In the genomic region with DNA sequence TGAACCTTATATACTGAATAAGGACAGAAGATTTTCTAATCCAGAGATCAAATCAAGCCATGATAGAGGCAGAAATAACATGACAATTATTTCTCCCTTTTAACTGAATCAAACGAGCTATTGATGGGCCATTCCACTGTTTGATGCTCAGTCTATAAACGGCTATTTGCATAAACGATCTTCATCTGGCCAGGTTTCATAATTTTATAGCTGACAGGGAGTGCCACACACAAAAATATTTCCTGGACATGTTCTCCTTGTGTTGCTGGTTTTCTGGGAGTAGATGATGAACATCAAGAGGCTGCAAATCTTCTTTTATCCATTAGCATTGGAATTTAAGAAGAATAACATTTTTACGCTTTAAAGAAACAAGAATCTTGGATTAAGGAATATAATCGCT, we compare ENCODE assay signal across 9 cellular contexts.
"Had no signal": no experiment of that assay in that cellular context is flagged by ENCODE, and none has a peak within 500 bp of the region (broad histone marks: within the 10 kb centered on the region; RNA-seq: fewer than 3 reads in every experiment).

No MANE protein-coding gene starts in this region.

- H3K4me1 ChIP-seq: HAP-1 had no signal

- ATAC-seq: HCT116, HepG2 had no signal

- H3K9me3 ChIP-seq: HAP-1 had no signal

- H3K4me3 ChIP-seq: GM23248, HAP-1 had no signal

- H3K36me3 ChIP-seq: HAP-1 had no signal

- FAIRE-seq: HepG2 had no signal

- H2AFZ ChIP-seq: GM23248 had no signal

- H3K4me3 Mint-ChIP-seq: HFFc6, IgD-negative memory B cell had no signal

- H3K27ac Mint-ChIP-seq: HFFc6, IgD-negative memory B cell had no signal

- H3K27ac ChIP-seq: GM23248, HL-60 had no signal

- H3K9ac ChIP-seq: GM23248 had no signal

- H3K9me3 Mint-ChIP-seq: HFFc6 had no signal

- DNase-seq: GM23248, GOT3, H7, HFFc6 had no signal
